ENCODE assay signal across 8 cellular contexts in the genomic region with DNA sequence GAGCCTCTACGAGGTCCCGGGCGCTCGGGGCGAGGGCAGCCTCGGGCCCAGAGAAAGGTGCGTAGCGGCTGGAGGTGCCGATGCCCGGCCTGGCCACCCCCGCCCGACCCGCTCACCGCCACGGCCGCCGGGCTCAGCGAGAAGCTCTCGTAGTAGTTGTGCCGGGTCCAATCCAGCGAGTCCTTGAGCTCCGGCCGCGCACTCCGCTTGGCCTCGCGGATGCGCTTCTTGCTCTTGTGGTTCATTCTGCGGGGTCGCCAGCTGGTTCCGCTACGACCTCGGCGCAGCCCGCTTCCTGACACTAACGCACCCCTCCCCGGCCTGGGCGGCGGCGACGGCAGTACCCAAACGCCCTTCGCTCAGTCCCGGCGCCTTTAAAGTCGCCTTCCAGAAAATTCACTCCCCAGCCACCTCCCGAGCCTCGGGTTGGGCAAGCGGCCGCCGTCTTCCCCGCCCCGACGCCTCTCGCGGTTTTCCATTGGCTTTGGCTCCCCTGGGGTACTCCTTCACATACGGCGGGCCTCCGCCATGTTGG. TPM values are rescaled to one million over a fixed set of nuclear protein-coding genes. Genes with fewer than 3 reads are reported as not detected.
DNase-seq lines count a peak whose midpoint lies in the region; ATAC-seq and TF ChIP-seq lines count a peak whose summit lies in the region.

Gene JMJD6, minus strand, starts transcription at position 376 of the 535 bp plus-strand sequence. Its CDS starts 131 bp downstream, at position 245.

- peaks cover 65% of the 10 kb centered on the region for H3K36me3 ChIP-seq in lower lobe of right lung

- peak within 1 kb of the TSS; percentile 92 to 95 for H3K4me3 Mint-ChIP-seq in CD14-positive monocyte

- ATAC-seq in HG03342 (IDR thresholded peaks at IDR 0.05; ENCODE audit: unreplicated experiment) (peak; percentile 59), lower lobe of right lung (peak; percentile 95 to 97)

- intact Hi-C loops in CD14-positive monocyte (cut with micrococcal nuclease) (loop anchor here (1.0 to 10.0 kb wide), 3 partner anchors 11 to 54 kb away; partner anchors contain the start of gene SRSF2 (in 1 of the 2)), lower lobe of right lung (cut with DNase I) (no loop called here)

- no peak for TF ChIP-seq CTCF in CD14-positive monocyte (IDR thresholded peaks at IDR 0.05)
- no peak for TF ChIP-seq CTCF in lower lobe of right lung (IDR thresholded peaks at IDR 0.05)

- peaks cover 62% of the 10 kb centered on the region for H3K4me1 ChIP-seq in lower lobe of right lung

- H3K9me3 Mint-ChIP-seq in CD14-positive monocyte = peaks cover 0 to 2% (median 0%) of the 10 kb centered on the region in 7 donors

- H3K27ac ChIP-seq in lower lobe of right lung = peak within 1 kb of the TSS; percentile 99

- peak within 1 kb of the TSS; percentile 98 for H3K4me3 ChIP-seq in lower lobe of right lung

- peak within 1 kb of the TSS; percentile 94 to 98 (median 97) for H3K27ac Mint-ChIP-seq in CD14-positive monocyte

- peak; percentile 96 for DNase-seq in CD14-positive monocyte (ENCODE audit: low spot score)
- DNase-seq in NCI-H345 (lab: John Stamatoyannopoulos, UW) = peak; percentile 97
- DNase-seq in activated CD4-positive, alpha-beta T cell treated with anti-CD3 and anti-CD28 coated beads for 24 hours (ENCODE audit: low read depth in 2 of 2) = peak; percentile 90
- peak; percentile 100 for DNase-seq in ecto neural progenitor cell (ENCODE audit: low spot score)
- peak; percentile 97 for DNase-seq in lower lobe of right lung
- DNase-seq in stimulated activated CD4-positive, alpha-beta T cell treated with anti-CD3 and anti-CD28 coated beads, TNF-alpha, amount 100 ng/mL, for 1 hour (ENCODE audit: low read depth in 3 of 3, low spot score in 1 of 3) = peak; percentile 85 to 90 (median 90)

- H3K9me3 ChIP-seq in lower lobe of right lung = no peaks in the 10 kb centered on the region

- peak; percentile 74 for TF ChIP-seq POLR2A in GM19099 (IDR thresholded peaks at IDR 0.05; ENCODE audit: extremely low read depth, insufficient read length, low read depth)

- H3K36me3 Mint-ChIP-seq in CD14-positive monocyte = peaks cover 42 to 62% of the 10 kb centered on the region in 2 donors

- H3K4me1 Mint-ChIP-seq in CD14-positive monocyte = peaks cover 37% of the 10 kb centered on the region

- H3K27me3 Mint-ChIP-seq in CD14-positive monocyte (ENCODE audit: low read depth in 3 of 3) = peaks cover 0 to 2% (median 0%) of the 10 kb centered on the region in 3 donors

- H3K27me3 ChIP-seq in lower lobe of right lung (ENCODE audit: low read depth) = no peaks in the 10 kb centered on the region

RNA-seq across cellular contexts. Expression of gene JMJD6, which starts in this region (rescaled TPM):
- 10 to 100 TPM; 24.6 to 26.2 TPM for polyA plus RNA-seq in CD14-positive monocyte
- total RNA-seq in lower lobe of right lung = 29.6 TPM

Comparison
In these comparisons a context has a peak if more than half of its experiments do, and no peak if none do; other contexts are left out.
1. Peak in every context shown above with its lines: DNase-seq, ATAC-seq, H3K4me3 ChIP-seq and H3K27ac ChIP-seq.